ENCODE assay signal across 1 cellular context in the genomic region with DNA sequence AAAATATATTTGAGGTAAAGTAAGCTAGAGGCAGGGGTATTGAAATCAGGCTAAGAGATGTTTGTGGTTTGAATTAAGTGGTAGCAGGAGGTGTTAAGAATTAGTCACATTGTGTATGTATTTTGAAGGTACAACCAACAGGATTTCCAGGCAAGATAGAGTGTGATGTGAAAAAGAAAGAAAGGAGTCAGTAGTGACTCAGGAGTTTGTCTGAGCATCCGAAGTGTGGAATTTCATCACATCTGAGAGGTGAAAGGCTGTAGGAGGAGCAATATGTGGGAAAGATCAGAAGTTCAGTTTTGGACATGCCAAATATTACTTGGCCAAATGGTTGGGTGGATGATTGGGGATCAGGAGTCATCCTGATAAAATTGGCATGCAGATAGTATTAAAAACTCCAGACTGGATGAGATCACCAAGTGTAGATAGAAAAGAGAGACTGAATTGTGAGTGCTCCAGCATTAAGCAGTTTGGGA.
TF ChIP-seq lines count a peak whose summit lies in the region.

No MANE protein-coding gene starts in this region.

TF ChIP-seq in WTC11, 78 proteins besides CTCF, POLR2A, EP300 and RAD21 (continued from another document):
- TF ChIP-seq, protein P1, sequence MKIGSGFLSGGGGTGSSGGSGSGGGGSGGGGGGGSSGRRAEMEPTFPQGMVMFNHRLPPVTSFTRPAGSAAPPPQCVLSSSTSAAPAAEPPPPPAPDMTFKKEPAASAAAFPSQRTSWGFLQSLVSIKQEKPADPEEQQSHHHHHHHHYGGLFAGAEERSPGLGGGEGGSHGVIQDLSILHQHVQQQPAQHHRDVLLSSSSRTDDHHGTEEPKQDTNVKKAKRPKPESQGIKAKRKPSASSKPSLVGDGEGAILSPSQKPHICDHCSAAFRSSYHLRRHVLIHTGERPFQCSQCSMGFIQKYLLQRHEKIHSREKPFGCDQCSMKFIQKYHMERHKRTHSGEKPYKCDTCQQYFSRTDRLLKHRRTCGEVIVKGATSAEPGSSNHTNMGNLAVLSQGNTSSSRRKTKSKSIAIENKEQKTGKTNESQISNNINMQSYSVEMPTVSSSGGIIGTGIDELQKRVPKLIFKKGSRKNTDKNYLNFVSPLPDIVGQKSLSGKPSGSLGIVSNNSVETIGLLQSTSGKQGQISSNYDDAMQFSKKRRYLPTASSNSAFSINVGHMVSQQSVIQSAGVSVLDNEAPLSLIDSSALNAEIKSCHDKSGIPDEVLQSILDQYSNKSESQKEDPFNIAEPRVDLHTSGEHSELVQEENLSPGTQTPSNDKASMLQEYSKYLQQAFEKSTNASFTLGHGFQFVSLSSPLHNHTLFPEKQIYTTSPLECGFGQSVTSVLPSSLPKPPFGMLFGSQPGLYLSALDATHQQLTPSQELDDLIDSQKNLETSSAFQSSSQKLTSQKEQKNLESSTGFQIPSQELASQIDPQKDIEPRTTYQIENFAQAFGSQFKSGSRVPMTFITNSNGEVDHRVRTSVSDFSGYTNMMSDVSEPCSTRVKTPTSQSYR (CRISPR knock-in tag; IDR thresholded peaks at IDR 0.05), result no peak
- TF ChIP-seq TEAD1 (CRISPR knock-in tag; IDR thresholded peaks at IDR 0.05) (no peak), NR3C1 (CRISPR knock-in tag; conservative IDR thresholded peaks at IDR 0.05; ENCODE audit: low read depth) (no peak), CREB1 (CRISPR knock-in tag; IDR thresholded peaks at IDR 0.05) (no peak), NFATC4 (CRISPR knock-in tag; IDR thresholded peaks at IDR 0.05) (no peak), ZNF423 (CRISPR knock-in tag; IDR thresholded peaks at IDR 0.05) (no peak), SP1 (CRISPR knock-in tag; conservative IDR thresholded peaks at IDR 0.05) (no peak), TP53 (CRISPR knock-in tag; IDR thresholded peaks at IDR 0.05) (no peak), FOXK1 (CRISPR knock-in tag; IDR thresholded peaks at IDR 0.05) (no peak), SMAD3 (CRISPR knock-in tag; IDR thresholded peaks at IDR 0.05; ENCODE audit: borderline replicate concordance) (no peak)
